ENCODE assay signal across 16 cellular contexts in genomic region chr7:89605362-89605761, GRCh38.
DNase-seq lines count a peak whose midpoint lies in the region; ATAC-seq, FAIRE-seq and TF ChIP-seq lines count a peak whose summit lies in the region.
"Had no signal": no experiment of that assay in that cellular context is flagged by ENCODE, and none has a peak within 500 bp of the region (broad histone marks: within the 10 kb centered on the region; RNA-seq: fewer than 3 reads in every experiment).

No MANE protein-coding gene starts in this region.

- no peak overlapping the region for H3K4me3 Mint-ChIP-seq in CD8-positive, alpha-beta T cell

- no peak overlapping the region for H3K4me2 ChIP-seq in H1 (ENCODE audit: insufficient read depth in 1 of 2, low read depth in 2 of 2, low read length in 2 of 2)
- H3K4me2 ChIP-seq in mesendoderm (ENCODE audit: low read length), result no peak overlapping the region

- H3K9me3 Mint-ChIP-seq in CD8-positive, alpha-beta T cell, result peaks cover 11% of the 10 kb centered on the region

- no peaks in the 10 kb centered on the region for H3K27me3 ChIP-seq in CD8-positive, alpha-beta T cell (ENCODE audit: insufficient read depth, low read length)
- no peaks in the 10 kb centered on the region for H3K27me3 ChIP-seq in H1 (replicated peaks in 1 of 4; ENCODE audit: control insufficient read depth in 3 of 4, extremely low read depth in 1 of 4, insufficient read depth in 3 of 4, low read length in 3 of 4)
- H3K27me3 ChIP-seq in mesendoderm (ENCODE audit: insufficient read depth, low read length, poor library complexity), result no peaks in the 10 kb centered on the region
- no peaks in the 10 kb centered on the region for H3K27me3 ChIP-seq in right atrium auricular region
- H3K27me3 ChIP-seq: SJCRH30 had no signal

- H4K5ac ChIP-seq in H1 (ENCODE audit: insufficient read length, low read depth, low read length) (no peak overlapping the region), mesendoderm (ENCODE audit: low read length) (no peak overlapping the region)

- no peak for TF ChIP-seq RAD21 in H1 (IDR thresholded peaks at IDR 0.05 in 1 of 2, conservative IDR thresholded peaks at IDR 0.05 in 1 of 2; ENCODE audit: low read depth in 2 of 2, low read length in 2 of 2)

- no peak overlapping the region for H3K23ac ChIP-seq in H1 (ENCODE audit: insufficient read length)
- no peak overlapping the region for H3K23ac ChIP-seq in mesendoderm (ENCODE audit: low read length)

- no peak for DNase-seq in CD8-positive, alpha-beta T cell
- DNase-seq in G401 (ENCODE audit: low spot score), result peak; percentile 24
- no peak for DNase-seq in H1 (ENCODE audit: low read depth in 1 of 2, low spot score in 2 of 2)
- peak; percentile 4 for DNase-seq in mesendoderm
- DNase-seq in right atrium auricular region (ENCODE audit: low spot score), result no peak
- DNase-seq in OCI-M1 (lab: John Stamatoyannopoulos, UW), result no peak
- DNase-seq in NCI-H2171 treated with DMSO at 0.1 percent for 48 hours (lab: John Stamatoyannopoulos, UW), result no peak
- DNase-seq: KBM-7, MV-4-11, NCI-H1417, NCI-H187 treated with DMSO at 0.1 percent for 48 hours, NCI-H446 treated with DMSO at 0.1 percent for 48 hours, NCI-H748 treated with DMSO at 0.1 percent for 48 hours, PC-3, SJCRH30 had no signal

- no peak overlapping the region for H3K9ac ChIP-seq in H1 (replicated peaks in 1 of 4; ENCODE audit: extremely low read depth in 1 of 4, low read depth in 3 of 4, low read length in 3 of 4)
- H3K9ac ChIP-seq in mesendoderm (ENCODE audit: low read length), result no peak overlapping the region

- no peak overlapping the region for H2BK12ac ChIP-seq in H1 (ENCODE audit: low read depth, low read length)

- no peak overlapping the region for H4K91ac ChIP-seq in H1 (replicated peaks; ENCODE audit: insufficient read length, low read length)

- no peak overlapping the region for H3K14ac ChIP-seq in H1 (ENCODE audit: insufficient read length)

- H3K56ac ChIP-seq in H1 (replicated peaks; ENCODE audit: insufficient read length, low read depth, low read length) (no peak overlapping the region), mesendoderm (ENCODE audit: low read length) (peak overlapping the region; percentile 2)

- CTCF ChIA-PET in CD8-positive, alpha-beta T cell (lab: Charles Lee), result interaction anchor here (1.1 kb wide), 1 partner anchor 17 kb away, joined by 3 read pairs; no protein-coding TSS in a partner anchor
- CTCF ChIA-PET in H1 (lab: Charles Lee; ENCODE audit: partially characterized antibody), result interaction anchor here (1.2 kb wide), 1 partner anchor 18 kb away, joined by 4 read pairs; no protein-coding TSS in a partner anchor

- no peaks in the 10 kb centered on the region for H3K79me2 ChIP-seq in H1 (ENCODE audit: control insufficient read depth in 1 of 2, insufficient read depth in 2 of 2, low read length in 2 of 2)
- H3K79me2 ChIP-seq in mesendoderm (ENCODE audit: control insufficient read depth, insufficient read depth, low read length), result no peaks in the 10 kb centered on the region

- no peak for TF ChIP-seq POLR2A in H1 (IDR thresholded peaks at IDR 0.05; ENCODE audit: control extremely low read depth in 1 of 2, low read depth in 2 of 2, low read length in 2 of 2)

- H3K79me1 ChIP-seq in H1 (ENCODE audit: low read depth, low read length), result no peaks in the 10 kb centered on the region
- no peaks in the 10 kb centered on the region for H3K79me1 ChIP-seq in mesendoderm (ENCODE audit: low read length)

- no peak overlapping the region; the same call in 1 of the 2 replicates for H4K8ac ChIP-seq in H1 (ENCODE audit: extremely low read depth, insufficient read depth, low read length)
- no peak overlapping the region for H4K8ac ChIP-seq in mesendoderm (ENCODE audit: low read depth, low read length)

- H2BK120ac ChIP-seq in H1 (replicated peaks; ENCODE audit: low read depth, low read length) (no peak overlapping the region), mesendoderm (ENCODE audit: low read depth, low read length) (no peak overlapping the region)

- H3K27me3 Mint-ChIP-seq in CD8-positive, alpha-beta T cell (ENCODE audit: low read depth), result no peaks in the 10 kb centered on the region

- no peak for ATAC-seq in CD8-positive, alpha-beta T cell
- ATAC-seq: PC-3 had no signal

- H3K36me3 ChIP-seq in CD8-positive, alpha-beta T cell (ENCODE audit: insufficient read depth, low read length), result no peaks in the 10 kb centered on the region
- H3K36me3 ChIP-seq in H1 (ENCODE audit: control insufficient read depth in 2 of 4, insufficient read depth in 4 of 4, low read length in 3 of 4) (no peaks in the 10 kb centered on the region), mesendoderm (ENCODE audit: control insufficient read depth, insufficient read depth, low read length) (no peaks in the 10 kb centered on the region), right atrium auricular region (no peaks in the 10 kb centered on the region)
- H3K36me3 ChIP-seq: SJCRH30 had no signal

- no peak overlapping the region for H2BK5ac ChIP-seq in H1 (ENCODE audit: low read depth, low read length)
- no peak overlapping the region for H2BK5ac ChIP-seq in mesendoderm (ENCODE audit: low read length)

- no peak for FAIRE-seq in H1 (lab: Jason Lieb, UNC)
- FAIRE-seq: H54 had no signal

- peaks cover 53% of the 10 kb centered on the region for H3K4me1 ChIP-seq in CD8-positive, alpha-beta T cell (ENCODE audit: insufficient read depth, low read length)
- H3K4me1 ChIP-seq in H1 (replicated peaks in 1 of 4; ENCODE audit: control insufficient read depth in 3 of 4, insufficient read depth in 4 of 4, low read length in 3 of 4) (0 out of 7 replicates have a peak, but pooled peaks cover 0 to 3% (median 0%) of the 10 kb centered on the region in 4 experiments), mesendoderm (ENCODE audit: control insufficient read depth, low read depth, low read length) (no peaks in the 10 kb centered on the region), right atrium auricular region (no peaks in the 10 kb centered on the region)
- H3K4me1 ChIP-seq: SJCRH30 had no signal

- H2BK20ac ChIP-seq in H1 (ENCODE audit: low read length), result no peak overlapping the region

- no peak overlapping the region for H3K27ac ChIP-seq in CD8-positive, alpha-beta T cell (ENCODE audit: low read depth, low read length)
- H3K27ac ChIP-seq in H1 (ENCODE audit: low read depth, low read length), result 0 out of 2 replicates have a peak overlapping the region, but pooled peaks have one; percentile 36
- no peak overlapping the region for H3K27ac ChIP-seq in mesendoderm (ENCODE audit: low read depth, low read length)
- H3K27ac ChIP-seq in right atrium auricular region, result no peak overlapping the region
- H3K27ac ChIP-seq: SJCRH30 had no signal

- TF ChIP-seq CTCF in CD8-positive, alpha-beta T cell (IDR thresholded peaks at IDR 0.05), result no peak
- no peak for TF ChIP-seq CTCF in H1 (IDR thresholded peaks at IDR 0.05; ENCODE audit: control extremely low read depth in 1 of 3, insufficient read depth in 1 of 3, low read depth in 1 of 3, low read length in 3 of 3)
- TF ChIP-seq CTCF in right atrium auricular region (IDR thresholded peaks at IDR 0.05), result no peak

- POLR2A ChIA-PET in CD8-positive, alpha-beta T cell (lab: Charles Lee), result no interaction called here
- POLR2A ChIA-PET in H1 (lab: Charles Lee; ENCODE audit: partially characterized antibody), result no interaction called here

- H3K4me1 Mint-ChIP-seq in CD8-positive, alpha-beta T cell (ENCODE audit: low read depth), result peaks cover 68% of the 10 kb centered on the region

- H2AK5ac ChIP-seq in H1 (ENCODE audit: low read depth, low read length) (no peak overlapping the region), mesendoderm (ENCODE audit: low read length) (no peak overlapping the region)

- intact Hi-C loops in CD8-positive, alpha-beta T cell (cut with DNase I, micrococcal nuclease), result no loop called here

- H2AFZ ChIP-seq in H1 (ENCODE audit: low read length), result peak overlapping the region; percentile 86; the same call in 1 of the 2 replicates

- TF ChIP-seq EP300 in H1 (IDR thresholded peaks at IDR 0.05; ENCODE audit: borderline replicate concordance in 1 of 2, low read depth in 2 of 2, low read length in 2 of 2), result no peak

- in situ Hi-C loops in G401 (cut with HindIII; ENCODE audit: low sequenced_read_pairs), result no loop called here

- H4K20me1 ChIP-seq in H1 (replicated peaks in 1 of 2; ENCODE audit: control insufficient read depth in 1 of 2, insufficient read depth in 2 of 2, low read length in 2 of 2), result no peaks in the 10 kb centered on the region

- no peak overlapping the region for H3K4me3 ChIP-seq in CD8-positive, alpha-beta T cell (ENCODE audit: low read depth, low read length)
- H3K4me3 ChIP-seq in H1 (ENCODE audit: extremely low read depth in 1 of 4, insufficient read depth in 2 of 4, low read depth in 3 of 4, low read length in 4 of 4) (no peak overlapping the region), mesendoderm (ENCODE audit: low read length) (no peak overlapping the region), right atrium auricular region (no peak overlapping the region)
- H3K4me3 ChIP-seq: SJCRH30 had no signal

- H3K4ac ChIP-seq in H1 (replicated peaks; ENCODE audit: insufficient read length, low read depth, low read length), result no peak overlapping the region
- no peak overlapping the region for H3K4ac ChIP-seq in mesendoderm (ENCODE audit: low read depth, low read length)

- no peaks in the 10 kb centered on the region for H3K23me2 ChIP-seq in H1 (ENCODE audit: low read depth, low read length)

- H3K18ac ChIP-seq in H1 (ENCODE audit: extremely low read depth, low read length), result no peak overlapping the region; the same call in 1 of the 2 replicates
- no peak overlapping the region for H3K18ac ChIP-seq in mesendoderm (ENCODE audit: low read length)

- H3K36me3 Mint-ChIP-seq in CD8-positive, alpha-beta T cell, result no peaks in the 10 kb centered on the region

- no peaks in the 10 kb centered on the region for H3K9me3 ChIP-seq in CD8-positive, alpha-beta T cell (ENCODE audit: low read length)
- H3K9me3 ChIP-seq in H1 (ENCODE audit: insufficient read depth in 2 of 2, low read depth in 1 of 2, low read length in 1 of 2) (peaks cover 6 to 7% of the 10 kb centered on the region in 2 experiments; a peak in 2 of 4 replicates), right atrium auricular region (peaks cover 0 to 20% of the 10 kb centered on the region in 2 donors)
- H3K9me3 ChIP-seq: SJCRH30 had no signal

- WGBS in H1 (ENCODE audit: extremely low coverage in 1 of 2, insufficient coverage in 1 of 2, insufficient read length in 1 of 2, insufficient replicate concordance in 2 of 2, low coverage in 1 of 2, low lambda C conversion rate in 2 of 2, missing lambda C conversion rate in 1 of 2), 2 experiments, result 72% methylated on average over 3 of the region's 3 CpGs; no CpG with 5 or more reads in 1 of the 2 experiments
- no CpG with 5 or more reads among the region's 3 CpGs for WGBS in mesendoderm (ENCODE audit: extremely low coverage, insufficient coverage, low lambda C conversion rate)

- H3K27ac Mint-ChIP-seq in CD8-positive, alpha-beta T cell, result peak overlapping the region; percentile 38

- H2BK15ac ChIP-seq in H1 (ENCODE audit: low read length), result no peak overlapping the region
- no peak overlapping the region for H2BK15ac ChIP-seq in mesendoderm (replicated peaks; ENCODE audit: low read depth)

TF ChIP-seq in H1, 55 proteins besides CTCF, POLR2A, EP300 and RAD21 (continues in another document):
- TF ChIP-seq PHF8 (conservative IDR thresholded peaks at IDR 0.05; ENCODE audit: low read depth, low read length) (no peak), CHD2 (IDR thresholded peaks at IDR 0.05; ENCODE audit: low read length) (no peak), TBP (IDR thresholded peaks at IDR 0.05; ENCODE audit: low read depth, low read length) (no peak), HDAC6 (IDR thresholded peaks at IDR 0.05; ENCODE audit: low read depth, low read length) (no peak)

Comparison
In these comparisons a context has a peak if more than half of its experiments do, and no peak if none do; other contexts are left out.
1. DNase-seq: peak in G401 (single experiment) and mesendoderm (single experiment); none in CD8-positive, alpha-beta T cell (0 of 7), H1 (0 of 2), right atrium auricular region (single experiment), OCI-M1 (single experiment) and NCI-H2171 treated with DMSO at 0.1 percent for 48 hours (single experiment).